8 cellular contexts compared by ENCODE assay signal in the genomic region with DNA sequence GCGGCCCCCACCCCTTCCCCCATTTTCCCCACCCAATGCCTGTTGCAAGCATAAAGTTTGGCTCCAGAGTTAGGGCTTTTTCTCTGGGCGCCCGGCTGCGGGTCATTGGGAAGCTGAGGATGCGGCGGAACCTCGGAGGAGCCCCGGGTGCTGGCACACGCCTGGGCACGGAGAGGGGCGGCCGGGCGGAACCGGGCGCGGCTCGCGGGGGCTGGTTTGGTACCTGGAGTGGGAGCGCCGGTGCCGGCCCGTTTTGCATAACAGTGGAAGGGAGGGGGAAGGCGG. TPM values are rescaled to one million over a fixed set of nuclear protein-coding genes. Genes with fewer than 3 reads are reported as not detected.
DNase-seq lines count a peak whose midpoint lies in the region; ATAC-seq lines count a peak whose summit lies in the region.

No MANE protein-coding gene starts in this region.

- H3K4me1 Mint-ChIP-seq in activated naive CD4-positive, alpha-beta T cell treated with anti-CD3 and anti-CD28 coated beads, Interleukin-2, amount 50 U/mL, for 24 hours: peaks cover 18% of the 10 kb centered on the region
- H3K4me1 Mint-ChIP-seq in activated T-helper 1 cell treated with anti-CD3 and anti-CD28 coated beads, Interleukin-12 subunit alpha, Interleukin-12 subunit beta, Interleukin-2, Interleukin-4 antibody, amounts not matched to agents 30 ng/mL and 10 ng/mL and 1 ng/mL, durations not matched to agents 14 hours and 24 hours and 36 hours (ENCODE audit: low read depth): peaks cover 5% of the 10 kb centered on the region

- no peak for ATAC-seq in GM21786 (IDR thresholded peaks at IDR 0.05; ENCODE audit: unreplicated experiment)
- no peak for ATAC-seq in GM21390 (IDR thresholded peaks at IDR 0.05; ENCODE audit: unreplicated experiment)

- no peaks in the 10 kb centered on the region for H3K9me3 Mint-ChIP-seq in activated naive CD4-positive, alpha-beta T cell treated with anti-CD3 and anti-CD28 coated beads, Interleukin-2, amount 50 U/mL, for 24 hours
- no peaks in the 10 kb centered on the region for H3K9me3 Mint-ChIP-seq in activated T-helper 1 cell treated with anti-CD3 and anti-CD28 coated beads, Interleukin-12 subunit alpha, Interleukin-12 subunit beta, Interleukin-2, Interleukin-4 antibody, amounts not matched to agents 30 ng/mL and 10 ng/mL and 1 ng/mL, durations not matched to agents 14 hours and 24 hours and 36 hours

- H3K36me3 ChIP-seq in iPS-20b (ENCODE audit: insufficient read depth, low read depth, low read length): no peaks in the 10 kb centered on the region

- no peak overlapping the region for H3K27ac ChIP-seq in iPS-20b (ENCODE audit: low read length)
- H3K27ac ChIP-seq in temporal lobe (ENCODE audit: low read depth, low read length): peak overlapping the region; percentile 65

- H3K9me3 ChIP-seq in iPS-20b (ENCODE audit: insufficient read depth, low read depth, low read length): no peaks in the 10 kb centered on the region

- DNase-seq in activated naive CD4-positive, alpha-beta T cell treated with anti-CD3 and anti-CD28 coated beads, Interleukin-2, amount 50 U/mL, for 16 hours: no peak
- DNase-seq in activated T-helper 1 cell treated with anti-CD3 and anti-CD28 coated beads, Interleukin-12 subunit alpha, Interleukin-12 subunit beta, Interleukin-2, Interleukin-4 antibody, amounts not matched to agents 30 ng/mL and 10 ng/mL and 1 ng/mL, durations not matched to agents 14 hours and 24 hours and 36 hours (ENCODE audit: low spot score): no peak
- no peak for DNase-seq in kidney tubule cell (ENCODE audit: low spot score)

- peaks cover 10% of the 10 kb centered on the region; the same call in 1 of the 2 replicates for H3K4me1 ChIP-seq in iPS-20b (ENCODE audit: insufficient read depth, low read length)

- peak overlapping the region; percentile 76 for H3K4me3 ChIP-seq in iPS-20b (ENCODE audit: low read length)

- H3K36me3 Mint-ChIP-seq in activated naive CD4-positive, alpha-beta T cell treated with anti-CD3 and anti-CD28 coated beads, Interleukin-2, amount 50 U/mL, for 24 hours: no peaks in the 10 kb centered on the region
- H3K36me3 Mint-ChIP-seq in activated T-helper 1 cell treated with anti-CD3 and anti-CD28 coated beads, Interleukin-12 subunit alpha, Interleukin-12 subunit beta, Interleukin-2, Interleukin-4 antibody, amounts not matched to agents 30 ng/mL and 10 ng/mL and 1 ng/mL, durations not matched to agents 14 hours and 24 hours and 36 hours (ENCODE audit: low read depth): no peaks in the 10 kb centered on the region

- peak overlapping the region; percentile 86 for H3K4me3 Mint-ChIP-seq in activated naive CD4-positive, alpha-beta T cell treated with anti-CD3 and anti-CD28 coated beads, Interleukin-2, amount 50 U/mL, for 24 hours
- peak overlapping the region; percentile 86 for H3K4me3 Mint-ChIP-seq in activated T-helper 1 cell treated with anti-CD3 and anti-CD28 coated beads, Interleukin-12 subunit alpha, Interleukin-12 subunit beta, Interleukin-2, Interleukin-4 antibody, amounts not matched to agents 30 ng/mL and 10 ng/mL and 1 ng/mL, durations not matched to agents 14 hours and 24 hours and 36 hours

- H3K27me3 ChIP-seq in iPS-20b (ENCODE audit: insufficient read depth, low read length): peaks cover 29% of the 10 kb centered on the region

- H3K27me3 Mint-ChIP-seq in activated naive CD4-positive, alpha-beta T cell treated with anti-CD3 and anti-CD28 coated beads, Interleukin-2, amount 50 U/mL, for 24 hours: no peaks in the 10 kb centered on the region
- H3K27me3 Mint-ChIP-seq in activated T-helper 1 cell treated with anti-CD3 and anti-CD28 coated beads, Interleukin-12 subunit alpha, Interleukin-12 subunit beta, Interleukin-2, Interleukin-4 antibody, amounts not matched to agents 30 ng/mL and 10 ng/mL and 1 ng/mL, durations not matched to agents 14 hours and 24 hours and 36 hours (ENCODE audit: insufficient read depth): peaks cover 1% of the 10 kb centered on the region

- peak overlapping the region; percentile 85; the same call in 1 of the 2 replicates for H3K9ac ChIP-seq in iPS-20b (ENCODE audit: low read depth, low read length)

- H3K27ac Mint-ChIP-seq in activated naive CD4-positive, alpha-beta T cell treated with anti-CD3 and anti-CD28 coated beads, Interleukin-2, amount 50 U/mL, for 24 hours: peak overlapping the region; percentile 59
- H3K27ac Mint-ChIP-seq in activated T-helper 1 cell treated with anti-CD3 and anti-CD28 coated beads, Interleukin-12 subunit alpha, Interleukin-12 subunit beta, Interleukin-2, Interleukin-4 antibody, amounts not matched to agents 30 ng/mL and 10 ng/mL and 1 ng/mL, durations not matched to agents 14 hours and 24 hours and 36 hours: peak overlapping the region; percentile 71

- intact Hi-C loops in activated T-helper 1 cell treated with anti-CD3 and anti-CD28 coated beads, Interleukin-12 subunit alpha, Interleukin-12 subunit beta, Interleukin-2, Interleukin-4 antibody, amounts not matched to agents 30 ng/mL and 10 ng/mL and 1 ng/mL, durations not matched to agents 14 hours and 24 hours and 36 hours (cut with micrococcal nuclease): loop anchor here (1.0 to 10.0 kb wide), 6 partner anchors 97 to 1346 kb away; partner anchors contain the start of genes FBXO38, GRPEL2, HMGXB3 and SLC26A2

RNA-seq across cellular contexts. Expression of gene PPARGC1B, which starts 1.2 kb away (rescaled TPM):
- 10.6 and 11.1 TPM in 2 replicates for total RNA-seq in activated T-helper 1 cell treated with anti-CD3 and anti-CD28 coated beads, Interleukin-12 subunit alpha, Interleukin-12 subunit beta, Interleukin-2, Interleukin-4 antibody, amounts not matched to agents 30 ng/mL and 10 ng/mL and 1 ng/mL, durations not matched to agents 14 hours and 24 hours and 36 hours
- total RNA-seq in temporal lobe: 0.74 TPM
